In the genomic region with DNA sequence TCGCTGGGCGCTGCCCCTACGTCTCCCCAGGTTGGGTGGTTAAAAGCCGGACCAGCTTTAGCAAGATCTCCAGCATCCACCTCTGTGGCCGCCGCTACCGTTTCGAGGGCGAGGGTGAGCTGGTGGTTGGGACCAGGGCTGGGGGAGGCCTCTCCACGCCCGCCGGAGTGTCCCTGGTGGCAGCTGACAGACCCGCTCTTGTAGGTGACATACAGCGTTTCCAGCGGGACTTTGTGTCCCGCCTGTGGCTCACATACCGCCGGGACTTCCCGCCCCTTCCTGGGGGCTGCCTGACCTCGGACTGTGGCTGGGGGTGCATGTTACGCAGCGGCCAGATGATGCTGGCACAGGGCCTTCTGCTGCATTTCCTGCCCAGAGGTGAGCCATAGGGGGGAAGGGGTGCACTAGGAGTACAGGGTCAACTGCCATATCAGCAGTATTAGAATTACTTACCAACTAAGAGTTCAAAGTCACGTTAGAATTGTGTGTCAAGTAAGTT, we compare ENCODE assay signal across 8 cellular contexts. TPM values are rescaled to one million over a fixed set of nuclear protein-coding genes. Genes with fewer than 3 reads are reported as not detected.
DNase-seq lines count a peak whose midpoint lies in the region; ATAC-seq, FAIRE-seq and TF ChIP-seq lines count a peak whose summit lies in the region.

No MANE protein-coding gene starts in this region.

- H3K36me3 ChIP-seq in HEK293 (ENCODE audit: control insufficient read depth in 2 of 2, insufficient read depth in 1 of 2, low read length in 2 of 2): peaks cover 0 to 30% of the 10 kb centered on the region in 2 experiments; a peak in 2 of 3 replicates

- peak overlapping the region; percentile 89 for H3K4me3 ChIP-seq in HEK293 (ENCODE audit: low read depth, low read length)
- H3K4me3 ChIP-seq in iPS-18c (ENCODE audit: insufficient read depth, low read depth, low read length): peak overlapping the region; percentile 93

- H3K4me1 Mint-ChIP-seq in activated T-helper 1 cell treated with anti-CD3 and anti-CD28 coated beads, Interleukin-12 subunit alpha, Interleukin-12 subunit beta, Interleukin-2, Interleukin-4 antibody, amounts not matched to agents 30 ng/mL and 10 ng/mL and 1 ng/mL, durations not matched to agents 14 hours and 24 hours and 36 hours (ENCODE audit: low read depth): peaks cover 7% of the 10 kb centered on the region
- H3K4me1 Mint-ChIP-seq in stimulated activated naive B cell treated with anti-CD40 and anti-IgM and Interleukin-4, amounts not matched to agents 10 μg/mL and 1 μg/mL and 100 μg/mL, for 72 hours: peaks cover 7 to 20% of the 10 kb centered on the region in 2 donors

- peaks cover 15% of the 10 kb centered on the region for H3K27me3 Mint-ChIP-seq in activated T-helper 1 cell treated with anti-CD3 and anti-CD28 coated beads, Interleukin-12 subunit alpha, Interleukin-12 subunit beta, Interleukin-2, Interleukin-4 antibody, amounts not matched to agents 30 ng/mL and 10 ng/mL and 1 ng/mL, durations not matched to agents 14 hours and 24 hours and 36 hours (ENCODE audit: insufficient read depth)
- peaks cover 8 to 12% of the 10 kb centered on the region in 2 donors for H3K27me3 Mint-ChIP-seq in stimulated activated naive B cell treated with anti-CD40 and anti-IgM and Interleukin-4, amounts not matched to agents 10 μg/mL and 1 μg/mL and 100 μg/mL, for 72 hours

- H3K9me3 ChIP-seq in HEK293 (ENCODE audit: control insufficient read depth, insufficient read depth, low read depth, low read length): no peaks in the 10 kb centered on the region
- H3K9me3 ChIP-seq in iPS-18c (ENCODE audit: control insufficient read depth, insufficient read depth, low read length): peaks cover 3% of the 10 kb centered on the region

- TF ChIP-seq CTCF in HEK293 (tag by site-specific recombination; IDR thresholded peaks at IDR 0.05): no peak

- intact Hi-C loops in activated T-helper 1 cell treated with anti-CD3 and anti-CD28 coated beads, Interleukin-12 subunit alpha, Interleukin-12 subunit beta, Interleukin-2, Interleukin-4 antibody, amounts not matched to agents 30 ng/mL and 10 ng/mL and 1 ng/mL, durations not matched to agents 14 hours and 24 hours and 36 hours (cut with micrococcal nuclease): loop anchor here (5.0 kb wide), 1 partner anchor 38 kb away; no protein-coding TSS in a partner anchor

- no peak for FAIRE-seq in RCC 7860 (lab: Jason Lieb, UNC)

- ATAC-seq in stimulated activated naive B cell treated with anti-CD40 and anti-IgM and Interleukin-4, amounts not matched to agents 10 μg/mL and 1 μg/mL and 100 μg/mL, for 72 hours (replicated peaks): no peak

- H3K36me3 Mint-ChIP-seq in activated T-helper 1 cell treated with anti-CD3 and anti-CD28 coated beads, Interleukin-12 subunit alpha, Interleukin-12 subunit beta, Interleukin-2, Interleukin-4 antibody, amounts not matched to agents 30 ng/mL and 10 ng/mL and 1 ng/mL, durations not matched to agents 14 hours and 24 hours and 36 hours (ENCODE audit: low read depth): peaks cover 12% of the 10 kb centered on the region
- peaks cover 8 to 21% of the 10 kb centered on the region in 2 donors for H3K36me3 Mint-ChIP-seq in stimulated activated naive B cell treated with anti-CD40 and anti-IgM and Interleukin-4, amounts not matched to agents 10 μg/mL and 1 μg/mL and 100 μg/mL, for 72 hours

- H3K4me1 ChIP-seq in HEK293 (ENCODE audit: control insufficient read depth, insufficient read depth, low read length): no peaks in the 10 kb centered on the region

- no peak for DNase-seq in activated T-helper 1 cell treated with anti-CD3 and anti-CD28 coated beads, Interleukin-12 subunit alpha, Interleukin-12 subunit beta, Interleukin-2, Interleukin-4 antibody, amounts not matched to agents 30 ng/mL and 10 ng/mL and 1 ng/mL, durations not matched to agents 14 hours and 24 hours and 36 hours (ENCODE audit: low spot score)
- DNase-seq in stimulated activated naive B cell treated with anti-CD40 and anti-IgM and Interleukin-4, amounts not matched to agents 10 μg/mL and 1 μg/mL and 100 μg/mL, for 72 hours: no peak
- no peak for DNase-seq in A172 (ENCODE audit: low spot score)
- no peak for DNase-seq in RCC 7860 (ENCODE audit: low spot score)
- DNase-seq in cerebellar nuclear complex (lab: John Stamatoyannopoulos, UW): no peak
- no peak for DNase-seq in GM19240 (ENCODE audit: insufficient read length, low spot score)

- POLR2A ChIA-PET in HEK293 (lab: Yijun Ruan, JAX): interaction anchor here (2.3 kb wide), 1 partner anchor 8 kb away, joined by 7 read pairs; no protein-coding TSS in a partner anchor

- H3K27ac ChIP-seq in HEK293 (ENCODE audit: extremely low read depth, low read depth, low read length): no peak overlapping the region

- no peaks in the 10 kb centered on the region for H3K9me3 Mint-ChIP-seq in activated T-helper 1 cell treated with anti-CD3 and anti-CD28 coated beads, Interleukin-12 subunit alpha, Interleukin-12 subunit beta, Interleukin-2, Interleukin-4 antibody, amounts not matched to agents 30 ng/mL and 10 ng/mL and 1 ng/mL, durations not matched to agents 14 hours and 24 hours and 36 hours
- no peaks in the 10 kb centered on the region for H3K9me3 Mint-ChIP-seq in stimulated activated naive B cell treated with anti-CD40 and anti-IgM and Interleukin-4, amounts not matched to agents 10 μg/mL and 1 μg/mL and 100 μg/mL, for 72 hours

- H3K4me3 Mint-ChIP-seq in activated T-helper 1 cell treated with anti-CD3 and anti-CD28 coated beads, Interleukin-12 subunit alpha, Interleukin-12 subunit beta, Interleukin-2, Interleukin-4 antibody, amounts not matched to agents 30 ng/mL and 10 ng/mL and 1 ng/mL, durations not matched to agents 14 hours and 24 hours and 36 hours: peak overlapping the region; percentile 85
- peak overlapping the region; percentile 83 to 87 for H3K4me3 Mint-ChIP-seq in stimulated activated naive B cell treated with anti-CD40 and anti-IgM and Interleukin-4, amounts not matched to agents 10 μg/mL and 1 μg/mL and 100 μg/mL, for 72 hours

- CTCF ChIA-PET in HEK293 (lab: Yijun Ruan, JAX): interaction anchor here (0.6 to 1.0 kb wide), 2 partner anchors 22 to 38 kb away, joined by 3 read pairs; no protein-coding TSS in a partner anchor

- no peak overlapping the region for H3K27ac Mint-ChIP-seq in activated T-helper 1 cell treated with anti-CD3 and anti-CD28 coated beads, Interleukin-12 subunit alpha, Interleukin-12 subunit beta, Interleukin-2, Interleukin-4 antibody, amounts not matched to agents 30 ng/mL and 10 ng/mL and 1 ng/mL, durations not matched to agents 14 hours and 24 hours and 36 hours
- H3K27ac Mint-ChIP-seq in stimulated activated naive B cell treated with anti-CD40 and anti-IgM and Interleukin-4, amounts not matched to agents 10 μg/mL and 1 μg/mL and 100 μg/mL, for 72 hours: peak overlapping the region; percentile 88

TF ChIP-seq in HEK293, 187 proteins besides CTCF, POLR2A, EP300 and RAD21 (continues in another document):
- TF ChIP-seq ZNF10 (tag by site-specific recombination; IDR thresholded peaks at IDR 0.05): no peak
- TF ChIP-seq SP2 (tag by site-specific recombination; IDR thresholded peaks at IDR 0.05): peak; percentile 55
- 0 out of 2 replicates have a peak, but pooled peaks have one; percentile 19 for TF ChIP-seq HIC1 (tag by site-specific recombination; IDR thresholded peaks at IDR 0.05)
- TF ChIP-seq ZNF155 (tag by site-specific recombination; IDR thresholded peaks at IDR 0.05): no peak

RNA-seq across cellular contexts. Expression of gene ATG4D, which starts 1.1 kb away (rescaled TPM):
- 37.3 and 40.7 TPM in 2 replicates for total RNA-seq in activated T-helper 1 cell treated with anti-CD3 and anti-CD28 coated beads, Interleukin-12 subunit alpha, Interleukin-12 subunit beta, Interleukin-2, Interleukin-4 antibody, amounts not matched to agents 30 ng/mL and 10 ng/mL and 1 ng/mL, durations not matched to agents 14 hours and 24 hours and 36 hours
- total RNA-seq in A172 (2014; rRNA removed; shearing (Covaris generic)): 62.5 and 68.0 TPM in 2 replicates

RNA-seq across cellular contexts. Expression of gene KRI1, which starts 21.0 kb away (rescaled TPM):
- 91.1 and 91.8 TPM in 2 replicates for total RNA-seq in activated T-helper 1 cell treated with anti-CD3 and anti-CD28 coated beads, Interleukin-12 subunit alpha, Interleukin-12 subunit beta, Interleukin-2, Interleukin-4 antibody, amounts not matched to agents 30 ng/mL and 10 ng/mL and 1 ng/mL, durations not matched to agents 14 hours and 24 hours and 36 hours
- 7.4 and 9.5 TPM in 2 replicates for total RNA-seq in A172 (2014; rRNA removed; shearing (Covaris generic))

RNA-seq across cellular contexts. Expression of gene CDKN2D, which starts 24.0 kb away (rescaled TPM):
- 40.1 and 42.1 TPM in 2 replicates for total RNA-seq in activated T-helper 1 cell treated with anti-CD3 and anti-CD28 coated beads, Interleukin-12 subunit alpha, Interleukin-12 subunit beta, Interleukin-2, Interleukin-4 antibody, amounts not matched to agents 30 ng/mL and 10 ng/mL and 1 ng/mL, durations not matched to agents 14 hours and 24 hours and 36 hours
- 10.6 and 11.3 TPM in 2 replicates for total RNA-seq in A172 (2014; rRNA removed; shearing (Covaris generic))

RNA-seq across cellular contexts. Expression of gene S1PR5, which starts 27.6 kb away (rescaled TPM):
- not detected in 2 replicates for total RNA-seq in activated T-helper 1 cell treated with anti-CD3 and anti-CD28 coated beads, Interleukin-12 subunit alpha, Interleukin-12 subunit beta, Interleukin-2, Interleukin-4 antibody, amounts not matched to agents 30 ng/mL and 10 ng/mL and 1 ng/mL, durations not matched to agents 14 hours and 24 hours and 36 hours
- 7.9 and 9.0 TPM in 2 replicates for total RNA-seq in A172 (2014; rRNA removed; shearing (Covaris generic))

RNA-seq across cellular contexts. Expression of gene KEAP1, which starts 41.6 kb away (rescaled TPM):
- 81.6 and 94.2 TPM in 2 replicates for total RNA-seq in activated T-helper 1 cell treated with anti-CD3 and anti-CD28 coated beads, Interleukin-12 subunit alpha, Interleukin-12 subunit beta, Interleukin-2, Interleukin-4 antibody, amounts not matched to agents 30 ng/mL and 10 ng/mL and 1 ng/mL, durations not matched to agents 14 hours and 24 hours and 36 hours
- 118 and 128 TPM in 2 replicates for total RNA-seq in A172 (2014; rRNA removed; shearing (Covaris generic))
